11 cellular contexts compared by ENCODE assay signal in the genomic region with DNA sequence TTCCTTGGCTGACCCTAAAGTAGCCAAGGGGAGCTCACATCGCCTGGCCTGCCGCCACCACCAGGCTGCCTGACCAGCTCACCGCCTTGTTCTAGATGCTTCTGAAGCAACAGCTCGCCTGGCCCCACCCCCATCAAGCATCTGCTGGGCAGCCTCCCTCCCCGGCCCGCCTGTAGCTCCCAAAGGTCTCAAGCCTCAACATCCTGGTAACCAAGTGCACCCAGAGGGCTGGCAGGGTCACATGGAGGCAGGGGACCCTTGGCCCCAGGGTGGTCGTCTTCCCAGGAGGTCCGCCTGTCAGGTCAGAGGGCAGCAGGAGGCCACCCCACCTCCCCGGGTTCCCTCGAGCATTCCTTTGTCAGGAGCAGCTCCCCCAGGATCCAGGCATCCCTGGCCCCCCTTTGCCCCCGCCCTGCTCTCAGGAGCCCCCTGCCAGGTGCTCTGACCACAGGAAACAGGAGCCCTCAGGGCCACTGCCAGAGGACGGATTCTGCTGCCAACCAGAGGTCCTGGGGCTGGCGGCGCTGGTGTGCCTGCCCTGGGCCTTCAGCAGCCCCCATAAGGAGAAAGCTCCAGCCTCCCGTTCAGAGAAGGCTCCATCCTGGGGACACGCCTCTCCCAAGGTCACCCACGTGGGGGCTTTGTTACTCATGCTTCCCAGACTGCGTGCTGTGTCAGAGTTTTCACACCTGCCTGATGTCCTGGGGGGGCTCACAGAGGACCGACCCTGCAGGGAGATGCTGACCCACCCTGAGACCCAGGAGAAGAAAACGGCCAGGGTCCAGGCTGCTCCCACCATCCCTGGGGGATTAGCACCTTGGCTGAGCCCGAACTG. TPM values are rescaled to one million over a fixed set of nuclear protein-coding genes. Genes with fewer than 3 reads are reported as not detected.
DNase-seq lines count a peak whose midpoint lies in the region; ATAC-seq and TF ChIP-seq lines count a peak whose summit lies in the region.
"Had no signal": no experiment of that assay in that cellular context is flagged by ENCODE, and none has a peak within 500 bp of the region (broad histone marks: within the 10 kb centered on the region; RNA-seq: fewer than 3 reads in every experiment).

No MANE protein-coding gene starts in this region.

- no peaks in the 10 kb centered on the region for H3K27me3 Mint-ChIP-seq in activated naive CD8-positive, alpha-beta T cell treated with anti-CD3 and anti-CD28 coated beads, Interleukin-2, amount 10 ng/mL, durations not matched to agents 7 days and 5 days
- H3K27me3 Mint-ChIP-seq: type B pancreatic cell had no signal

- H3K9ac ChIP-seq in iPS-15b (ENCODE audit: low read depth, low read length): no peak overlapping the region

- peaks cover 2% of the 10 kb centered on the region for H3K36me3 ChIP-seq in iPS-15b (ENCODE audit: control insufficient read depth, insufficient read depth, low read length)
- H3K36me3 ChIP-seq in stomach: no peaks in the 10 kb centered on the region

- H3K4me3 ChIP-seq in iPS-15b (ENCODE audit: low read depth, low read length) (peak overlapping the region; percentile 18), stomach (peak overlapping the region; percentile 20 to 29 (median 22))

- H3K9me3 ChIP-seq in iPS-15b (ENCODE audit: control insufficient read depth, insufficient read depth, low read length) (no peaks in the 10 kb centered on the region), stomach (no peaks in the 10 kb centered on the region)

- POLR2A ChIA-PET in activated naive CD8-positive, alpha-beta T cell treated with anti-CD3 and anti-CD28 coated beads, Interleukin-2, amount 10 ng/mL, durations not matched to agents 7 days and 5 days (lab: Charles Lee): interaction anchor here (1.1 to 2.5 kb wide), 2 partner anchors 31 to 84 kb away, joined by 4 to 14 read pairs; partner anchors contain the start of genes CCDC127, PDCD6 and SDHA

- peak overlapping the region; percentile 13 for H3K4me3 Mint-ChIP-seq in activated naive CD8-positive, alpha-beta T cell treated with anti-CD3 and anti-CD28 coated beads, Interleukin-2, amount 10 ng/mL, durations not matched to agents 7 days and 5 days

- peaks cover 8% of the 10 kb centered on the region for H3K4me1 Mint-ChIP-seq in activated naive CD8-positive, alpha-beta T cell treated with anti-CD3 and anti-CD28 coated beads, Interleukin-2, amount 10 ng/mL, durations not matched to agents 7 days and 5 days

- H3K36me3 Mint-ChIP-seq in activated naive CD8-positive, alpha-beta T cell treated with anti-CD3 and anti-CD28 coated beads, Interleukin-2, amount 10 ng/mL, durations not matched to agents 7 days and 5 days: no peaks in the 10 kb centered on the region
- H3K36me3 Mint-ChIP-seq: type B pancreatic cell had no signal

- H3K27ac Mint-ChIP-seq in activated naive CD8-positive, alpha-beta T cell treated with anti-CD3 and anti-CD28 coated beads, Interleukin-2, amount 10 ng/mL, durations not matched to agents 7 days and 5 days: no peak overlapping the region
- H3K27ac Mint-ChIP-seq: type B pancreatic cell had no signal

- no peaks in the 10 kb centered on the region for H3K9me3 Mint-ChIP-seq in activated naive CD8-positive, alpha-beta T cell treated with anti-CD3 and anti-CD28 coated beads, Interleukin-2, amount 10 ng/mL, durations not matched to agents 7 days and 5 days
- H3K9me3 Mint-ChIP-seq: nephron, type B pancreatic cell had no signal

- no peak for TF ChIP-seq CTCF in stomach (IDR thresholded peaks at IDR 0.05)

- H3K27me3 ChIP-seq in iPS-15b (ENCODE audit: control insufficient read depth, insufficient read depth, low read length): no peaks in the 10 kb centered on the region
- H3K27me3 ChIP-seq in stomach: peaks cover 0 to 40% (median 9%) of the 10 kb centered on the region in 3 donors

- H3K4me1 ChIP-seq in iPS-15b (ENCODE audit: control insufficient read depth, insufficient read depth, low read length) (peaks cover 3% of the 10 kb centered on the region), stomach (peaks cover 22 to 41% (median 31%) of the 10 kb centered on the region in 4 donors)

- TF ChIP-seq EP300 in stomach (IDR thresholded peaks at IDR 0.05): no peak

- intact Hi-C loops in stomach (cut with DNase I; ENCODE audit: low total_unique reads): no loop called here

- no peak overlapping the region for H3K27ac ChIP-seq in stomach

- WGBS in stomach, 5 donors: 45 to 60% (median 48%) methylated on average over 13 to 21 of the region's 21 CpGs

- no peak for TF ChIP-seq POLR2A in stomach (IDR thresholded peaks at IDR 0.05)

- ATAC-seq in activated naive CD8-positive, alpha-beta T cell treated with anti-CD3 and anti-CD28 coated beads, Interleukin-2, amount 10 ng/mL, durations not matched to agents 7 days and 5 days (ENCODE audit: low read depth): no peak
- ATAC-seq in HG02642 (IDR thresholded peaks at IDR 0.05; ENCODE audit: poor library complexity, unreplicated experiment): no peak
- ATAC-seq in activated CD4-positive, CD25-positive, alpha-beta regulatory T cell treated with anti-CD3 and anti-CD28 coated beads, Interleukin-2, amount 50 U/mL, for 24 hours: no peak

- DNase-seq in NCI-H748 (lab: John Stamatoyannopoulos, UW; ENCODE audit: unreplicated experiment) (peak; percentile 69), NCI-H748 treated with DMSO at 0.1 percent for 48 hours (lab: John Stamatoyannopoulos, UW) (no peak), stomach (no peak), hippocampal formation (lab: John Stamatoyannopoulos, UW) (no peak)
- peak; percentile 19 for DNase-seq in activated naive CD8-positive, alpha-beta T cell treated with anti-CD3 and anti-CD28 coated beads, Interleukin-2, amount 10 ng/mL, durations not matched to agents 7 days and 5 days

RNA-seq across cellular contexts. Expression of gene LRRC14B, which starts 3.5 kb away (rescaled TPM):
- under 1 TPM; 0.37 to 0.44 TPM for total RNA-seq in activated naive CD8-positive, alpha-beta T cell treated with anti-CD3 and anti-CD28 coated beads, Interleukin-2, amount 10 ng/mL, durations not matched to agents 7 days and 5 days
- under 1 TPM in 1 of 5 donors, not detected in 4; 0.37 TPM for total RNA-seq in stomach
- under 1 TPM in 1 of 3 donors, not detected in 2; 0.05 TPM for polyA plus RNA-seq in stomach
- total RNA-seq: NCI-H460 had no signal

RNA-seq across cellular contexts. Expression of gene CCDC127, which starts 30.1 kb away (rescaled TPM):
- total RNA-seq in activated naive CD8-positive, alpha-beta T cell treated with anti-CD3 and anti-CD28 coated beads, Interleukin-2, amount 10 ng/mL, durations not matched to agents 7 days and 5 days: 1 to 10 TPM; 6.2 to 7.8 TPM
- total RNA-seq in stomach: 1 to 10 TPM; 1.2 to 8.5 (median 5.5) TPM
- polyA plus RNA-seq in stomach: 1 to 10 TPM; 1.5 to 1.9 (median 1.7) TPM

RNA-seq across cellular contexts. Expression of gene SDHA, which starts 30.3 kb away (rescaled TPM):
- 100 to 1,000 TPM; 167 to 172 TPM for total RNA-seq in activated naive CD8-positive, alpha-beta T cell treated with anti-CD3 and anti-CD28 coated beads, Interleukin-2, amount 10 ng/mL, durations not matched to agents 7 days and 5 days
- 100 to 1,000 TPM in 3 of 5 donors, 10 to 100 TPM in 2; 78.8 to 509 (median 116) TPM for total RNA-seq in stomach
- 100 to 1,000 TPM in 2 of 3 donors, 10 to 100 TPM in 1; 96.7 to 114 (median 108) TPM for polyA plus RNA-seq in stomach

Comparison
In these comparisons a context has a peak if more than half of its experiments do, and no peak if none do; other contexts are left out.
1. DNase-seq: peak in NCI-H748 (single experiment) and activated naive CD8-positive, alpha-beta T cell treated with anti-CD3 and anti-CD28 coated beads, Interleukin-2, amount 10 ng/mL, durations not matched to agents 7 days and 5 days (single experiment); none in NCI-H748 treated with DMSO at 0.1 percent for 48 hours (single experiment), stomach (single experiment) and hippocampal formation (0 of 2).